1 cellular context compared by ENCODE assay signal in the genomic region with DNA sequence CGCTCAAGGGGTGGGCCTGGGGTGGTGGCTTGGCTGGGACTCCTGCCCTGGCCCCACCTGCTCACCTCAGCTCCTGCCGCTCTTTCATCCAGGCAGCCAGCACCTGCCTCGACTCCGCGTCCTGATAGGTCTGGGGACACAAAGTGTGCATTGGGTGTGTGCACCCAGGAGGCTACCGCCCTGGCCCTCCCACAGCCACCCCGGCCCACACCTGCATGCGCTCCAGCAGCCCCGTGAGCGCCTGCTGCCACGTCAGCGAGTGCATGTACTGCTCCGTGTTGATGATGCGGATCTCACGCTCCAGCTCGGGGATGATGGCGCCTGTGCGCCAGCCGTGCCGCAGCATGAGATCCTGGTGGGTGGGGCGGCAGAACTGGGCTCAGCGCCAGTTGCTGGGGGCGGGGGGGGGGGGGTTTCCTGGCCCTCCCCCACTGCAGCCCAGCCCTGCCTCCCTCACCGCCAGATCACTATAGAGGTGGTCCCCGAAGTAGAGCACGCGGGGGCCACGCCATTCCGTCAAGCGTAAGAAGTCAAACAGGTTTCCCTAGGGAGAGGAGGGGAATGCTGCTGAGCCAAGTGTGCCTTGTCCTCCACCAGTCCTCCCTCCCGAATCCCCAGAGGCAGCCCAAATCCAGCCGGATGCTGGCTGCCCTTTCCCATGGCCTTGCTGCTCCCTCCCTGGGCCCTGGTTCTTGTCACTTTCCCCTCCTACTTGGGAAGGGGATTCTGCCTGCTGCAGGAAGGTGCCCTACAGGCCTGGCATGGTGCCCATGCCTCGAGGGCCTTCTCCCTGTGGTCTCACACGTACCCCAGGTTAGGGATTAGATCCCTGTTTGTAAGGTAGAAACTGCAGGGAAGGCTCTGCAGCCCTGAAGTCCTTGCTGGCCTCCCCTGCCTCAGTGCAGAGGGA.
TF ChIP-seq lines count a peak whose summit lies in the region.

No MANE protein-coding gene starts in this region.

TF ChIP-seq in WTC11, 78 proteins besides CTCF, POLR2A, EP300 and RAD21 (continued from another document):
- TF ChIP-seq, protein P1, sequence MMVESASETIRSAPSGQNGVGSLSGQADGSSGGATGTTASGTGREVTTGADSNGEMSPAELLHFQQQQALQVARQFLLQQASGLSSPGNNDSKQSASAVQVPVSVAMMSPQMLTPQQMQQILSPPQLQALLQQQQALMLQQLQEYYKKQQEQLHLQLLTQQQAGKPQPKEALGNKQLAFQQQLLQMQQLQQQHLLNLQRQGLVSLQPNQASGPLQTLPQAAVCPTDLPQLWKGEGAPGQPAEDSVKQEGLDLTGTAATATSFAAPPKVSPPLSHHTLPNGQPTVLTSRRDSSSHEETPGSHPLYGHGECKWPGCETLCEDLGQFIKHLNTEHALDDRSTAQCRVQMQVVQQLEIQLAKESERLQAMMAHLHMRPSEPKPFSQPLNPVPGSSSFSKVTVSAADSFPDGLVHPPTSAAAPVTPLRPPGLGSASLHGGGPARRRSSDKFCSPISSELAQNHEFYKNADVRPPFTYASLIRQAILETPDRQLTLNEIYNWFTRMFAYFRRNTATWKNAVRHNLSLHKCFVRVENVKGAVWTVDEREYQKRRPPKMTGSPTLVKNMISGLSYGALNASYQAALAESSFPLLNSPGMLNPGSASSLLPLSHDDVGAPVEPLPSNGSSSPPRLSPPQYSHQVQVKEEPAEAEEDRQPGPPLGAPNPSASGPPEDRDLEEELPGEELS (CRISPR knock-in tag; IDR thresholded peaks at IDR 0.05): no peak
- no peak for TF ChIP-seq ZNF121 (CRISPR knock-in tag; IDR thresholded peaks at IDR 0.05)
